ENCODE assay signal across 19 cellular contexts in genomic region chr6:135224037-135224647, GRCh38. TPM values are rescaled to one million over a fixed set of nuclear protein-coding genes. Genes with fewer than 3 reads are reported as not detected.
A peak's percentile ranks its signal among the peaks of the same experiment; 100 is the strongest.
DNase-seq lines count a peak whose midpoint lies in the region; ATAC-seq, FAIRE-seq and TF ChIP-seq lines count a peak whose summit lies in the region.
"Had no signal": no experiment of that assay in that cellular context is flagged by ENCODE, and none has a peak within 500 bp of the region (broad histone marks: within the 10 kb centered on the region; RNA-seq: fewer than 3 reads in every experiment).

No MANE protein-coding gene starts in this region.

- H3K27me3 Mint-ChIP-seq in CD4-positive, alpha-beta T cell, result no peaks in the 10 kb centered on the region
- H3K27me3 Mint-ChIP-seq in IgD-negative memory B cell, result peaks cover 2% of the 10 kb centered on the region
- no peaks in the 10 kb centered on the region for H3K27me3 Mint-ChIP-seq in activated naive CD8-positive, alpha-beta T cell
- H3K27me3 Mint-ChIP-seq in type B pancreatic cell, result peaks cover 4% of the 10 kb centered on the region

- peaks cover 26% of the 10 kb centered on the region for H3K4me1 Mint-ChIP-seq in CD4-positive, alpha-beta T cell (ENCODE audit: low read depth)
- peaks cover 5 to 8% (median 5%) of the 10 kb centered on the region in 3 donors for H3K4me1 Mint-ChIP-seq in IgD-negative memory B cell
- peaks cover 18% of the 10 kb centered on the region for H3K4me1 Mint-ChIP-seq in activated naive CD8-positive, alpha-beta T cell (ENCODE audit: low read depth)
- no peaks in the 10 kb centered on the region for H3K4me1 Mint-ChIP-seq in type B pancreatic cell (ENCODE audit: unreplicated experiment)
- H3K4me1 Mint-ChIP-seq: endodermal cell had no signal

- H3K27me3 ChIP-seq in CD4-positive, alpha-beta T cell (ENCODE audit: control insufficient read depth, insufficient read depth, low read length), result no peaks in the 10 kb centered on the region
- H3K27me3 ChIP-seq in muscle layer of duodenum (ENCODE audit: low read depth, low read length), result no peaks in the 10 kb centered on the region
- H3K27me3 ChIP-seq: foreskin keratinocyte, tibial nerve had no signal

- intact Hi-C loops in CD4-positive, alpha-beta T cell (cut with DNase I, micrococcal nuclease), result no loop called here
- intact Hi-C loops in posterior vena cava (cut with DNase I), result no loop called here

- CTCF ChIA-PET in CD4-positive, alpha-beta T cell (lab: Charles Lee), result interaction anchor here (1.2 kb wide), 1 partner anchor 10 kb away, joined by 3 read pairs; no protein-coding TSS in a partner anchor

- peak; percentile 52 for ATAC-seq in CD4-positive, alpha-beta T cell (ENCODE audit: poor library complexity)
- no peak for ATAC-seq in HG03045 (IDR thresholded peaks at IDR 0.05; ENCODE audit: unreplicated experiment)
- ATAC-seq: foreskin keratinocyte had no signal

- H3K36me3 ChIP-seq in muscle layer of duodenum (ENCODE audit: control insufficient read depth in 1 of 2, insufficient read depth in 2 of 2, low read length in 2 of 2), result no peaks in the 10 kb centered on the region
- H3K36me3 ChIP-seq: prostate gland, tibial nerve had no signal

- DNase-seq in CD4-positive, alpha-beta T cell, result no peak
- DNase-seq in type B pancreatic cell (ENCODE audit: extremely low spot score, unreplicated experiment) (no peak), frontal cortex (ENCODE audit: low spot score in 2 of 2) (no peak), posterior vena cava (ENCODE audit: low spot score) (no peak)
- DNase-seq: activated CD4-positive, CD25-positive, alpha-beta regulatory T cell; activated effector memory CD4-positive, alpha-beta T cell treated with Interleukin-2 at 50 U/mL for 16 hours; EL; endodermal cell; foreskin keratinocyte; midbrain; NCI-H1048; OCI-M1 had no signal

- FAIRE-seq in frontal cortex (lab: Jason Lieb, UNC), result no peak
- FAIRE-seq: bronchial epithelial cell had no signal

- H3K36me3 Mint-ChIP-seq in CD4-positive, alpha-beta T cell (ENCODE audit: low read depth), result no peaks in the 10 kb centered on the region
- H3K36me3 Mint-ChIP-seq in IgD-negative memory B cell, result peaks cover 3% of the 10 kb centered on the region
- peaks cover 15% of the 10 kb centered on the region for H3K36me3 Mint-ChIP-seq in activated naive CD8-positive, alpha-beta T cell
- peaks cover 4% of the 10 kb centered on the region for H3K36me3 Mint-ChIP-seq in type B pancreatic cell

- no peaks in the 10 kb centered on the region for H3K9me3 Mint-ChIP-seq in CD4-positive, alpha-beta T cell
- no peaks in the 10 kb centered on the region for H3K9me3 Mint-ChIP-seq in IgD-negative memory B cell
- no peaks in the 10 kb centered on the region for H3K9me3 Mint-ChIP-seq in activated naive CD8-positive, alpha-beta T cell (ENCODE audit: low read depth)
- no peaks in the 10 kb centered on the region for H3K9me3 Mint-ChIP-seq in type B pancreatic cell
- H3K9me3 Mint-ChIP-seq: endodermal cell had no signal

- peak overlapping the region; percentile 85 for H3K4me3 Mint-ChIP-seq in CD4-positive, alpha-beta T cell
- H3K4me3 Mint-ChIP-seq in IgD-negative memory B cell (peak overlapping the region; percentile 33 to 83 (median 66)), type B pancreatic cell (no peak overlapping the region)
- peak overlapping the region; percentile 77 for H3K4me3 Mint-ChIP-seq in activated naive CD8-positive, alpha-beta T cell
- H3K4me3 Mint-ChIP-seq: endodermal cell had no signal

- no peaks in the 10 kb centered on the region for H3K4me1 ChIP-seq in muscle layer of duodenum (ENCODE audit: control insufficient read depth in 1 of 2, insufficient read depth in 2 of 2, low read length in 2 of 2)
- H3K4me1 ChIP-seq: foreskin keratinocyte, prostate gland, tibial nerve had no signal

- peak overlapping the region in 1 of 2 donors; percentile 45 for H3K4me3 ChIP-seq in muscle layer of duodenum (ENCODE audit: low read depth in 1 of 2, low read length in 2 of 2)
- H3K4me3 ChIP-seq: prostate gland, tibial nerve had no signal

- peak overlapping the region; percentile 82 for H3K27ac Mint-ChIP-seq in CD4-positive, alpha-beta T cell
- H3K27ac Mint-ChIP-seq in IgD-negative memory B cell (peak overlapping the region in 2 of 3 donors; percentile 2 to 25), type B pancreatic cell (no peak overlapping the region)
- H3K27ac Mint-ChIP-seq in activated naive CD8-positive, alpha-beta T cell, result peak overlapping the region; percentile 86
- H3K27ac Mint-ChIP-seq: endodermal cell had no signal

- no peak overlapping the region for H3K27ac ChIP-seq in CD4-positive, alpha-beta T cell (ENCODE audit: low read depth, low read length)
- H3K27ac ChIP-seq in muscle layer of duodenum (ENCODE audit: low read length), result peak overlapping the region; percentile 52
- H3K27ac ChIP-seq: foreskin keratinocyte, prostate gland, tibial nerve had no signal

- POLR2A ChIA-PET in CD4-positive, alpha-beta T cell (lab: Charles Lee), result interaction anchor here (0.7 to 2.3 kb wide), 3 partner anchors 12 to 194 kb away, joined by 3 to 8 read pairs (median 6); no protein-coding TSS in a partner anchor

- no peaks in the 10 kb centered on the region for H3K9me3 ChIP-seq in CD4-positive, alpha-beta T cell (ENCODE audit: control insufficient read depth, low read length)
- H3K9me3 ChIP-seq in muscle layer of duodenum (ENCODE audit: control insufficient read depth in 1 of 2, low read length in 2 of 2), result no peaks in the 10 kb centered on the region
- H3K9me3 ChIP-seq: prostate gland, tibial nerve had no signal

- no peak for TF ChIP-seq CTCF in CD4-positive, alpha-beta T cell (IDR thresholded peaks at IDR 0.05)
- no peak for TF ChIP-seq CTCF in type B pancreatic cell (conservative IDR thresholded peaks at IDR 0.05)

RNA-seq across cellular contexts. Expression of gene MYB, which starts 43.0 kb away (rescaled TPM):
- 1 to 10 TPM; 2.0 to 2.6 TPM for total RNA-seq in CD4-positive, alpha-beta T cell
- not detected for polyA plus RNA-seq in IgD-negative memory B cell
- total RNA-seq in type B pancreatic cell (ENCODE audit: low replicate concordance) (4.7 and 4.9 TPM in 2 replicates), frontal cortex (2.9 TPM), posterior vena cava (under 1 TPM; 0.23 to 0.29 TPM)
